ENCODE assay signal across 11 cellular contexts in genomic region chr6:40477246-40478126, GRCh38.
A peak's percentile ranks its signal among the peaks of the same experiment; 100 is the strongest.
DNase-seq lines count a peak whose midpoint lies in the region; ATAC-seq and TF ChIP-seq lines count a peak whose summit lies in the region.
"Had no signal": no experiment of that assay in that cellular context is flagged by ENCODE, and none has a peak within 500 bp of the region (broad histone marks: within the 10 kb centered on the region; RNA-seq: fewer than 3 reads in every experiment).

No MANE protein-coding gene starts in this region.

- H3K4me3 ChIP-seq in SJCRH30, result no peak overlapping the region

- TF ChIP-seq CTCF in CD4-positive, alpha-beta T cell (IDR thresholded peaks at IDR 0.05), result no peak

- no peaks in the 10 kb centered on the region for H3K27me3 Mint-ChIP-seq in CD4-positive, alpha-beta T cell

- POLR2A ChIA-PET in CD4-positive, alpha-beta T cell (lab: Charles Lee), result no interaction called here

- no peaks in the 10 kb centered on the region for H3K9me3 Mint-ChIP-seq in CD4-positive, alpha-beta T cell

- DNase-seq in CD4-positive, alpha-beta T cell, result peak in 8 of 10 experiments; percentile 2 to 34 (median 10)
- DNase-seq in SJCRH30 (peak; percentile 13 to 42), iPS-NIHi11 (ENCODE audit: low spot score) (peak; percentile 33), NCI-H146 (lab: John Stamatoyannopoulos, UW) (no peak)
- DNase-seq: activated CD4-positive, CD25-positive, alpha-beta regulatory T cell; cerebellar nuclear complex; hippocampal formation had no signal

- no peaks in the 10 kb centered on the region for H3K27me3 ChIP-seq in CD4-positive, alpha-beta T cell (ENCODE audit: control insufficient read depth, insufficient read depth, low read length)
- 0 out of 2 replicates have a peak, but pooled peaks cover 6% of the 10 kb centered on the region for H3K27me3 ChIP-seq in SJCRH30

- ATAC-seq in CD4-positive, alpha-beta T cell (ENCODE audit: poor library complexity), result peak; percentile 79
- ATAC-seq in GM18867 (IDR thresholded peaks at IDR 0.05; ENCODE audit: unreplicated experiment) (no peak), GM21367 (IDR thresholded peaks at IDR 0.05; ENCODE audit: unreplicated experiment) (no peak), GM19023 (IDR thresholded peaks at IDR 0.05; ENCODE audit: unreplicated experiment) (no peak)

- intact Hi-C loops in CD4-positive, alpha-beta T cell (cut with DNase I, micrococcal nuclease), result no loop called here

- no peak overlapping the region for H3K27ac ChIP-seq in CD4-positive, alpha-beta T cell (ENCODE audit: low read depth, low read length)
- H3K27ac ChIP-seq in KOPT-K1 (ENCODE audit: low read depth, low read length, poor library complexity, severe bottlenecking), result peak overlapping the region; percentile 12
- no peak overlapping the region for H3K27ac ChIP-seq in SJCRH30

- H3K4me3 Mint-ChIP-seq in CD4-positive, alpha-beta T cell, result peak overlapping the region; percentile 17

- H3K4me1 ChIP-seq in SJCRH30, result no peaks in the 10 kb centered on the region; the same call in 1 of the 2 replicates

- H3K27ac Mint-ChIP-seq in CD4-positive, alpha-beta T cell, result peak overlapping the region; percentile 37

- H3K9me3 ChIP-seq in CD4-positive, alpha-beta T cell (ENCODE audit: control insufficient read depth, low read length), result no peaks in the 10 kb centered on the region
- no peaks in the 10 kb centered on the region for H3K9me3 ChIP-seq in KOPT-K1 (ENCODE audit: insufficient read depth, low read length, poor library complexity, severe bottlenecking)
- no peaks in the 10 kb centered on the region for H3K9me3 ChIP-seq in SJCRH30 (replicated peaks)

- no peaks in the 10 kb centered on the region for H3K36me3 ChIP-seq in KOPT-K1 (ENCODE audit: insufficient read depth, low read length)
- H3K36me3 ChIP-seq in SJCRH30, result no peaks in the 10 kb centered on the region

- no peaks in the 10 kb centered on the region for H3K4me1 Mint-ChIP-seq in CD4-positive, alpha-beta T cell (ENCODE audit: low read depth)

- H3K36me3 Mint-ChIP-seq in CD4-positive, alpha-beta T cell (ENCODE audit: low read depth), result no peaks in the 10 kb centered on the region

- CTCF ChIA-PET in CD4-positive, alpha-beta T cell (lab: Charles Lee), result no interaction called here
